ENCODE assay signal across 1 cellular context in the genomic region with DNA sequence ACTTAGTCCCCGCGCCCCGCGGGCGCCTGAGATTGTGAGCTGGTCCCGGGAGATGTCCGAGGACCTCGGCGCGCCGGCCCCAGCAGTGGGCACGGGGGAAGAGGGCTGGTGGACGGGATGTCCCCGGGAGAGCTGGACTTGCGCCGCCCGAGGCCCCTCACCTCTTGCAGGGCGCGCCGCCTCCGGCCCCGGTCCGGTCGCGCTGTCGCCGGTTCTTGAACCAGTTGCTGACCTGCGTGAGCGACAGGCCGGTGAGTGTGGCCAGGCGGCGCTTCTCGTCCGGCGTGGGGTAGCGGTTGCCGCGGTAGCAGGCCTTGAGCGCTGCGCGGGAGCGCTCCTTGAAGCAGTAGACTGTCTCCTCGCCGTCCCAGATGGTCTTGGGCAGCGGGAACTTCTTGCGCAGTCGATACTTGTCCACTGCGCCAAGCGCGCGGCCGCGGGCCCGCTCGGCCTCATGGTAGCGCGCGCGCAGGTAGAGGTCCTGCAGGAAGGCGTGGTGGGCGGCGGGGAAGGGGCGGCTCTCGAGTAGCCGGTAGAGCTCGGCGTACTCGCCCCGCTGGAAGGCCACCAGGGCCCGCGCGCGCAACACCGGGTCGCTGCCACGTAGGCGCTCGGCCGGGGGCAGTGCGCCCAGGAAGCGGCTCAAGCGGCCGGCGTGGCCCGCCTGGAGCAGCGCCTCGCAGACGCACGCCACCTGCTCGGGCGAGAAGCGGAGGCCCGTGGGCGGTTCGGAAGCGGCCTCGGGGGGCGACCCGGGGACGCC.
TF ChIP-seq lines count a peak whose summit lies in the region.

No MANE protein-coding gene starts in this region.

TF ChIP-seq in K562, 482 proteins besides CTCF, POLR2A, EP300 and RAD21 (continued from another document and continues in another):
- TF ChIP-seq, protein P1, sequence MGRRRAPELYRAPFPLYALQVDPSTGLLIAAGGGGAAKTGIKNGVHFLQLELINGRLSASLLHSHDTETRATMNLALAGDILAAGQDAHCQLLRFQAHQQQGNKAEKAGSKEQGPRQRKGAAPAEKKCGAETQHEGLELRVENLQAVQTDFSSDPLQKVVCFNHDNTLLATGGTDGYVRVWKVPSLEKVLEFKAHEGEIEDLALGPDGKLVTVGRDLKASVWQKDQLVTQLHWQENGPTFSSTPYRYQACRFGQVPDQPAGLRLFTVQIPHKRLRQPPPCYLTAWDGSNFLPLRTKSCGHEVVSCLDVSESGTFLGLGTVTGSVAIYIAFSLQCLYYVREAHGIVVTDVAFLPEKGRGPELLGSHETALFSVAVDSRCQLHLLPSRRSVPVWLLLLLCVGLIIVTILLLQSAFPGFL (CRISPR knock-in tag; IDR thresholded peaks at IDR 0.05), result no peak
- TF ChIP-seq, protein P2, sequence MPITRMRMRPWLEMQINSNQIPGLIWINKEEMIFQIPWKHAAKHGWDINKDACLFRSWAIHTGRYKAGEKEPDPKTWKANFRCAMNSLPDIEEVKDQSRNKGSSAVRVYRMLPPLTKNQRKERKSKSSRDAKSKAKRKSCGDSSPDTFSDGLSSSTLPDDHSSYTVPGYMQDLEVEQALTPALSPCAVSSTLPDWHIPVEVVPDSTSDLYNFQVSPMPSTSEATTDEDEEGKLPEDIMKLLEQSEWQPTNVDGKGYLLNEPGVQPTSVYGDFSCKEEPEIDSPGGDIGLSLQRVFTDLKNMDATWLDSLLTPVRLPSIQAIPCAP (CRISPR knock-in tag; IDR thresholded peaks at IDR 0.05; ENCODE audit: borderline replicate concordance), result no peak
- TF ChIP-seq, protein P3, sequence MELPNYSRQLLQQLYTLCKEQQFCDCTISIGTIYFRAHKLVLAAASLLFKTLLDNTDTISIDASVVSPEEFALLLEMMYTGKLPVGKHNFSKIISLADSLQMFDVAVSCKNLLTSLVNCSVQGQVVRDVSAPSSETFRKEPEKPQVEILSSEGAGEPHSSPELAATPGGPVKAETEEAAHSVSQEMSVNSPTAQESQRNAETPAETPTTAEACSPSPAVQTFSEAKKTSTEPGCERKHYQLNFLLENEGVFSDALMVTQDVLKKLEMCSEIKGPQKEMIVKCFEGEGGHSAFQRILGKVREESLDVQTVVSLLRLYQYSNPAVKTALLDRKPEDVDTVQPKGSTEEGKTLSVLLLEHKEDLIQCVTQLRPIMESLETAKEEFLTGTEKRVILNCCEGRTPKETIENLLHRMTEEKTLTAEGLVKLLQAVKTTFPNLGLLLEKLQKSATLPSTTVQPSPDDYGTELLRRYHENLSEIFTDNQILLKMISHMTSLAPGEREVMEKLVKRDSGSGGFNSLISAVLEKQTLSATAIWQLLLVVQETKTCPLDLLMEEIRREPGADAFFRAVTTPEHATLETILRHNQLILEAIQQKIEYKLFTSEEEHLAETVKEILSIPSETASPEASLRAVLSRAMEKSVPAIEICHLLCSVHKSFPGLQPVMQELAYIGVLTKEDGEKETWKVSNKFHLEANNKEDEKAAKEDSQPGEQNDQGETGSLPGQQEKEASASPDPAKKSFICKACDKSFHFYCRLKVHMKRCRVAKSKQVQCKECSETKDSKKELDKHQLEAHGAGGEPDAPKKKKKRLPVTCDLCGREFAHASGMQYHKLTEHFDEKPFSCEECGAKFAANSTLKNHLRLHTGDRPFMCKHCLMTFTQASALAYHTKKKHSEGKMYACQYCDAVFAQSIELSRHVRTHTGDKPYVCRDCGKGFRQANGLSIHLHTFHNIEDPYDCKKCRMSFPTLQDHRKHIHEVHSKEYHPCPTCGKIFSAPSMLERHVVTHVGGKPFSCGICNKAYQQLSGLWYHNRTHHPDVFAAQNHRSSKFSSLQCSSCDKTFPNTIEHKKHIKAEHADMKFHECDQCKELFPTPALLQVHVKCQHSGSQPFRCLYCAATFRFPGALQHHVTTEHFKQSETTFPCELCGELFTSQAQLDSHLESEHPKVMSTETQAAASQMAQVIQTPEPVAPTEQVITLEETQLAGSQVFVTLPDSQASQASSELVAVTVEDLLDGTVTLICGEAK (IDR thresholded peaks at IDR 0.05), result no peak
- TF ChIP-seq, protein P3 (CRISPR knock-in tag; IDR thresholded peaks at IDR 0.05), result no peak
- TF ChIP-seq, protein P4, sequence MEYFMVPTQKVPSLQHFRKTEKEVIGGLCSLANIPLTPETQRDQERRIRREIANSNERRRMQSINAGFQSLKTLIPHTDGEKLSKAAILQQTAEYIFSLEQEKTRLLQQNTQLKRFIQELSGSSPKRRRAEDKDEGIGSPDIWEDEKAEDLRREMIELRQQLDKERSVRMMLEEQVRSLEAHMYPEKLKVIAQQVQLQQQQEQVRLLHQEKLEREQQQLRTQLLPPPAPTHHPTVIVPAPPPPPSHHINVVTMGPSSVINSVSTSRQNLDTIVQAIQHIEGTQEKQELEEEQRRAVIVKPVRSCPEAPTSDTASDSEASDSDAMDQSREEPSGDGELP (CRISPR knock-in tag; IDR thresholded peaks at IDR 0.05; ENCODE audit: borderline replicate concordance), result peak; percentile 41
- TF ChIP-seq BACH1 (tag; IDR thresholded peaks at IDR 0.05), result no peak
- TF ChIP-seq EZH2 (IDR thresholded peaks at IDR 0.05; ENCODE audit: borderline replicate concordance, low read depth, low read length), result no peak
- TF ChIP-seq, protein P5, sequence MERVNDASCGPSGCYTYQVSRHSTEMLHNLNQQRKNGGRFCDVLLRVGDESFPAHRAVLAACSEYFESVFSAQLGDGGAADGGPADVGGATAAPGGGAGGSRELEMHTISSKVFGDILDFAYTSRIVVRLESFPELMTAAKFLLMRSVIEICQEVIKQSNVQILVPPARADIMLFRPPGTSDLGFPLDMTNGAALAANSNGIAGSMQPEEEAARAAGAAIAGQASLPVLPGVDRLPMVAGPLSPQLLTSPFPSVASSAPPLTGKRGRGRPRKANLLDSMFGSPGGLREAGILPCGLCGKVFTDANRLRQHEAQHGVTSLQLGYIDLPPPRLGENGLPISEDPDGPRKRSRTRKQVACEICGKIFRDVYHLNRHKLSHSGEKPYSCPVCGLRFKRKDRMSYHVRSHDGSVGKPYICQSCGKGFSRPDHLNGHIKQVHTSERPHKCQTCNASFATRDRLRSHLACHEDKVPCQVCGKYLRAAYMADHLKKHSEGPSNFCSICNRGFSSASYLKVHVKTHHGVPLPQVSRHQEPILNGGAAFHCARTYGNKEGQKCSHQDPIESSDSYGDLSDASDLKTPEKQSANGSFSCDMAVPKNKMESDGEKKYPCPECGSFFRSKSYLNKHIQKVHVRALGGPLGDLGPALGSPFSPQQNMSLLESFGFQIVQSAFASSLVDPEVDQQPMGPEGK (CRISPR knock-in tag; IDR thresholded peaks at IDR 0.05; ENCODE audit: borderline replicate concordance), result no peak
- peak; percentile 49 to 70; a peak in 3 of 4 replicates for TF ChIP-seq NONO (IDR thresholded peaks at IDR 0.05; ENCODE audit: low read depth in 2 of 2, low read length in 1 of 2)
- no peak for TF ChIP-seq NELFE (IDR thresholded peaks at IDR 0.05; ENCODE audit: insufficient read depth, insufficient read length)
- no peak for TF ChIP-seq TOE1 (IDR thresholded peaks at IDR 0.05; ENCODE audit: borderline replicate concordance)
- no peak; the same call in 1 of the 2 replicates for TF ChIP-seq TOE1 (CRISPR knock-in tag; IDR thresholded peaks at IDR 0.05; ENCODE audit: borderline replicate concordance, low read depth)
- TF ChIP-seq DNMT1 (IDR thresholded peaks at IDR 0.05), result no peak
- TF ChIP-seq SAP30 (IDR thresholded peaks at IDR 0.05; ENCODE audit: borderline replicate concordance, insufficient read depth, low read depth, low read length, poor library complexity, severe bottlenecking), result peak; percentile 44
- no peak; the same call in 1 of the 2 replicates for TF ChIP-seq SP1 (CRISPR knock-in tag; IDR thresholded peaks at IDR 0.05)
- peak; percentile 71 for TF ChIP-seq RBFOX2 (IDR thresholded peaks at IDR 0.05; ENCODE audit: low read depth, low read length)
- TF ChIP-seq ZNF121 (CRISPR knock-in tag; conservative IDR thresholded peaks at IDR 0.05), result no peak
- no peak for TF ChIP-seq ZKSCAN3 (CRISPR knock-in tag; IDR thresholded peaks at IDR 0.05)
- no peak for TF ChIP-seq ILF3 (IDR thresholded peaks at IDR 0.05; ENCODE audit: borderline replicate concordance)
- no peak for TF ChIP-seq ETV6 (IDR thresholded peaks at IDR 0.05; ENCODE audit: borderline replicate concordance in 1 of 2, low read depth in 2 of 2, low read length in 1 of 2)
- no peak for TF ChIP-seq ETV6 (CRISPR knock-in tag; IDR thresholded peaks at IDR 0.05; ENCODE audit: borderline replicate concordance)
- no peak for TF ChIP-seq NUFIP1 (IDR thresholded peaks at IDR 0.05; ENCODE audit: partially characterized antibody)
- no peak for TF ChIP-seq ZEB2 (IDR thresholded peaks at IDR 0.05)
- TF ChIP-seq ZNF311 (CRISPR knock-in tag; IDR thresholded peaks at IDR 0.05), result no peak
- no peak for TF ChIP-seq FOXJ2 (tag; IDR thresholded peaks at IDR 0.05)
- no peak for TF ChIP-seq ATF1 (CRISPR knock-in tag; IDR thresholded peaks at IDR 0.05)
- TF ChIP-seq ATF1 (tag; IDR thresholded peaks at IDR 0.05), result 0 out of 2 replicates have a peak, but pooled peaks have one; percentile 23
- TF ChIP-seq, protein P6, sequence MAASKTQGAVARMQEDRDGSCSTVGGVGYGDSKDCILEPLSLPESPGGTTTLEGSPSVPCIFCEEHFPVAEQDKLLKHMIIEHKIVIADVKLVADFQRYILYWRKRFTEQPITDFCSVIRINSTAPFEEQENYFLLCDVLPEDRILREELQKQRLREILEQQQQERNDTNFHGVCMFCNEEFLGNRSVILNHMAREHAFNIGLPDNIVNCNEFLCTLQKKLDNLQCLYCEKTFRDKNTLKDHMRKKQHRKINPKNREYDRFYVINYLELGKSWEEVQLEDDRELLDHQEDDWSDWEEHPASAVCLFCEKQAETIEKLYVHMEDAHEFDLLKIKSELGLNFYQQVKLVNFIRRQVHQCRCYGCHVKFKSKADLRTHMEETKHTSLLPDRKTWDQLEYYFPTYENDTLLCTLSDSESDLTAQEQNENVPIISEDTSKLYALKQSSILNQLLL (CRISPR knock-in tag; IDR thresholded peaks at IDR 0.05; ENCODE audit: borderline replicate concordance), result no peak
- TF ChIP-seq, protein P7, sequence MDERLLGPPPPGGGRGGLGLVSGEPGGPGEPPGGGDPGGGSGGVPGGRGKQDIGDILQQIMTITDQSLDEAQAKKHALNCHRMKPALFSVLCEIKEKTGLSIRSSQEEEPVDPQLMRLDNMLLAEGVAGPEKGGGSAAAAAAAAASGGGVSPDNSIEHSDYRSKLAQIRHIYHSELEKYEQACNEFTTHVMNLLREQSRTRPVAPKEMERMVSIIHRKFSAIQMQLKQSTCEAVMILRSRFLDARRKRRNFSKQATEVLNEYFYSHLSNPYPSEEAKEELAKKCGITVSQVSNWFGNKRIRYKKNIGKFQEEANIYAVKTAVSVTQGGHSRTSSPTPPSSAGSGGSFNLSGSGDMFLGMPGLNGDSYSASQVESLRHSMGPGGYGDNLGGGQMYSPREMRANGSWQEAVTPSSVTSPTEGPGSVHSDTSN (CRISPR knock-in tag; IDR thresholded peaks at IDR 0.05; ENCODE audit: low read depth), result peak; percentile 21; the same call in 1 of the 2 replicates
- TF ChIP-seq, protein P7 (tag; conservative IDR thresholded peaks at IDR 0.05; ENCODE audit: low read depth), result no peak
- no peak for TF ChIP-seq ZNF436 (CRISPR knock-in tag; IDR thresholded peaks at IDR 0.05)
- TF ChIP-seq KLF13 (tag; IDR thresholded peaks at IDR 0.05; ENCODE audit: borderline replicate concordance, low read depth), result no peak
- no peak for TF ChIP-seq TAL1 (IDR thresholded peaks at IDR 0.05)
- no peak for TF ChIP-seq TSC22D4 (tag; IDR thresholded peaks at IDR 0.05)
- no peak for TF ChIP-seq NCOR1 (IDR thresholded peaks at IDR 0.05)
- peak; percentile 85; the same call in 1 of the 2 replicates for TF ChIP-seq HDAC6 (IDR thresholded peaks at IDR 0.05; ENCODE audit: low read depth, low read length)
- no peak; the same call in 1 of the 2 replicates for TF ChIP-seq GATAD2B (IDR thresholded peaks at IDR 0.05; ENCODE audit: borderline replicate concordance)
- TF ChIP-seq SMAD3 (CRISPR knock-in tag; conservative IDR thresholded peaks at IDR 0.05), result no peak
- TF ChIP-seq, protein P8, sequence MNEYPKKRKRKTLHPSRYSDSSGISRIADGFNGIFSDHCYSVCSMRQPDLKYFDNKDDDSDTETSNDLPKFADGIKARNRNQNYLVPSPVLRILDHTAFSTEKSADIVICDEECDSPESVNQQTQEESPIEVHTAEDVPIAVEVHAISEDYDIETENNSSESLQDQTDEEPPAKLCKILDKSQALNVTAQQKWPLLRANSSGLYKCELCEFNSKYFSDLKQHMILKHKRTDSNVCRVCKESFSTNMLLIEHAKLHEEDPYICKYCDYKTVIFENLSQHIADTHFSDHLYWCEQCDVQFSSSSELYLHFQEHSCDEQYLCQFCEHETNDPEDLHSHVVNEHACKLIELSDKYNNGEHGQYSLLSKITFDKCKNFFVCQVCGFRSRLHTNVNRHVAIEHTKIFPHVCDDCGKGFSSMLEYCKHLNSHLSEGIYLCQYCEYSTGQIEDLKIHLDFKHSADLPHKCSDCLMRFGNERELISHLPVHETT (CRISPR knock-in tag; conservative IDR thresholded peaks at IDR 0.05 in 1 of 2, IDR thresholded peaks at IDR 0.05 in 1 of 2), result no peak
- no peak for TF ChIP-seq RBM15 (IDR thresholded peaks at IDR 0.05; ENCODE audit: insufficient read depth, low read length)
- no peak for TF ChIP-seq TAF7 (tag; IDR thresholded peaks at IDR 0.05)
- no peak for TF ChIP-seq ZNF551 (CRISPR knock-in tag; IDR thresholded peaks at IDR 0.05)
